Comparison of ENCODE assay signal across 1 cellular context in the genomic region with DNA sequence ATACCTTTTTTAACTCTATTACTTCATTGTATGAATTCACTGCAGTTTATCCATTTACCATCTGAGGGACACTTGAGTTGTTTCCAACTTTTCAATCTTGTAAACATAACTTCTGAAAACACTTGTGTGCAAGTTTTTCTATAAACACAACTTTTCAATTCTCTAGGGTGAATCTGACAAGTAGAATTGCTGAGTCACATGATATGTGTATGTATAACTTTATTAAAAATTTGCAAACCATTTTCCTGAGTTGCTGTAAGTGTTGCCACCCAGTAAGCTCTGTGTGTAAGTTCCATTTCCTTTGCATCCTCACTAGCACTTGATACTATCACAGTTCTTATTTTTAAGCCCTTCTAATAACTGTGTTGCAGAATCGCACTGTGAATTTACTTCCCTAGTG.
TF ChIP-seq lines count a peak whose summit lies in the region.

No MANE protein-coding gene starts in this region.

TF ChIP-seq in K562, 482 proteins besides CTCF, POLR2A, EP300 and RAD21 (continued from another document and continues in another):
- TF ChIP-seq, protein P1, sequence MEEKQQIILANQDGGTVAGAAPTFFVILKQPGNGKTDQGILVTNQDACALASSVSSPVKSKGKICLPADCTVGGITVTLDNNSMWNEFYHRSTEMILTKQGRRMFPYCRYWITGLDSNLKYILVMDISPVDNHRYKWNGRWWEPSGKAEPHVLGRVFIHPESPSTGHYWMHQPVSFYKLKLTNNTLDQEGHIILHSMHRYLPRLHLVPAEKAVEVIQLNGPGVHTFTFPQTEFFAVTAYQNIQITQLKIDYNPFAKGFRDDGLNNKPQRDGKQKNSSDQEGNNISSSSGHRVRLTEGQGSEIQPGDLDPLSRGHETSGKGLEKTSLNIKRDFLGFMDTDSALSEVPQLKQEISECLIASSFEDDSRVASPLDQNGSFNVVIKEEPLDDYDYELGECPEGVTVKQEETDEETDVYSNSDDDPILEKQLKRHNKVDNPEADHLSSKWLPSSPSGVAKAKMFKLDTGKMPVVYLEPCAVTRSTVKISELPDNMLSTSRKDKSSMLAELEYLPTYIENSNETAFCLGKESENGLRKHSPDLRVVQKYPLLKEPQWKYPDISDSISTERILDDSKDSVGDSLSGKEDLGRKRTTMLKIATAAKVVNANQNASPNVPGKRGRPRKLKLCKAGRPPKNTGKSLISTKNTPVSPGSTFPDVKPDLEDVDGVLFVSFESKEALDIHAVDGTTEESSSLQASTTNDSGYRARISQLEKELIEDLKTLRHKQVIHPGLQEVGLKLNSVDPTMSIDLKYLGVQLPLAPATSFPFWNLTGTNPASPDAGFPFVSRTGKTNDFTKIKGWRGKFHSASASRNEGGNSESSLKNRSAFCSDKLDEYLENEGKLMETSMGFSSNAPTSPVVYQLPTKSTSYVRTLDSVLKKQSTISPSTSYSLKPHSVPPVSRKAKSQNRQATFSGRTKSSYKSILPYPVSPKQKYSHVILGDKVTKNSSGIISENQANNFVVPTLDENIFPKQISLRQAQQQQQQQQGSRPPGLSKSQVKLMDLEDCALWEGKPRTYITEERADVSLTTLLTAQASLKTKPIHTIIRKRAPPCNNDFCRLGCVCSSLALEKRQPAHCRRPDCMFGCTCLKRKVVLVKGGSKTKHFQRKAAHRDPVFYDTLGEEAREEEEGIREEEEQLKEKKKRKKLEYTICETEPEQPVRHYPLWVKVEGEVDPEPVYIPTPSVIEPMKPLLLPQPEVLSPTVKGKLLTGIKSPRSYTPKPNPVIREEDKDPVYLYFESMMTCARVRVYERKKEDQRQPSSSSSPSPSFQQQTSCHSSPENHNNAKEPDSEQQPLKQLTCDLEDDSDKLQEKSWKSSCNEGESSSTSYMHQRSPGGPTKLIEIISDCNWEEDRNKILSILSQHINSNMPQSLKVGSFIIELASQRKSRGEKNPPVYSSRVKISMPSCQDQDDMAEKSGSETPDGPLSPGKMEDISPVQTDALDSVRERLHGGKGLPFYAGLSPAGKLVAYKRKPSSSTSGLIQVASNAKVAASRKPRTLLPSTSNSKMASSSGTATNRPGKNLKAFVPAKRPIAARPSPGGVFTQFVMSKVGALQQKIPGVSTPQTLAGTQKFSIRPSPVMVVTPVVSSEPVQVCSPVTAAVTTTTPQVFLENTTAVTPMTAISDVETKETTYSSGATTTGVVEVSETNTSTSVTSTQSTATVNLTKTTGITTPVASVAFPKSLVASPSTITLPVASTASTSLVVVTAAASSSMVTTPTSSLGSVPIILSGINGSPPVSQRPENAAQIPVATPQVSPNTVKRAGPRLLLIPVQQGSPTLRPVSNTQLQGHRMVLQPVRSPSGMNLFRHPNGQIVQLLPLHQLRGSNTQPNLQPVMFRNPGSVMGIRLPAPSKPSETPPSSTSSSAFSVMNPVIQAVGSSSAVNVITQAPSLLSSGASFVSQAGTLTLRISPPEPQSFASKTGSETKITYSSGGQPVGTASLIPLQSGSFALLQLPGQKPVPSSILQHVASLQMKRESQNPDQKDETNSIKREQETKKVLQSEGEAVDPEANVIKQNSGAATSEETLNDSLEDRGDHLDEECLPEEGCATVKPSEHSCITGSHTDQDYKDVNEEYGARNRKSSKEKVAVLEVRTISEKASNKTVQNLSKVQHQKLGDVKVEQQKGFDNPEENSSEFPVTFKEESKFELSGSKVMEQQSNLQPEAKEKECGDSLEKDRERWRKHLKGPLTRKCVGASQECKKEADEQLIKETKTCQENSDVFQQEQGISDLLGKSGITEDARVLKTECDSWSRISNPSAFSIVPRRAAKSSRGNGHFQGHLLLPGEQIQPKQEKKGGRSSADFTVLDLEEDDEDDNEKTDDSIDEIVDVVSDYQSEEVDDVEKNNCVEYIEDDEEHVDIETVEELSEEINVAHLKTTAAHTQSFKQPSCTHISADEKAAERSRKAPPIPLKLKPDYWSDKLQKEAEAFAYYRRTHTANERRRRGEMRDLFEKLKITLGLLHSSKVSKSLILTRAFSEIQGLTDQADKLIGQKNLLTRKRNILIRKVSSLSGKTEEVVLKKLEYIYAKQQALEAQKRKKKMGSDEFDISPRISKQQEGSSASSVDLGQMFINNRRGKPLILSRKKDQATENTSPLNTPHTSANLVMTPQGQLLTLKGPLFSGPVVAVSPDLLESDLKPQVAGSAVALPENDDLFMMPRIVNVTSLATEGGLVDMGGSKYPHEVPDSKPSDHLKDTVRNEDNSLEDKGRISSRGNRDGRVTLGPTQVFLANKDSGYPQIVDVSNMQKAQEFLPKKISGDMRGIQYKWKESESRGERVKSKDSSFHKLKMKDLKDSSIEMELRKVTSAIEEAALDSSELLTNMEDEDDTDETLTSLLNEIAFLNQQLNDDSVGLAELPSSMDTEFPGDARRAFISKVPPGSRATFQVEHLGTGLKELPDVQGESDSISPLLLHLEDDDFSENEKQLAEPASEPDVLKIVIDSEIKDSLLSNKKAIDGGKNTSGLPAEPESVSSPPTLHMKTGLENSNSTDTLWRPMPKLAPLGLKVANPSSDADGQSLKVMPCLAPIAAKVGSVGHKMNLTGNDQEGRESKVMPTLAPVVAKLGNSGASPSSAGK (IDR thresholded peaks at IDR 0.05) = no peak
- TF ChIP-seq ZNF239 (CRISPR knock-in tag; IDR thresholded peaks at IDR 0.05) (no peak), ZNF76 (CRISPR knock-in tag; IDR thresholded peaks at IDR 0.05; ENCODE audit: borderline replicate concordance) (no peak), RAD51 (IDR thresholded peaks at IDR 0.05; ENCODE audit: borderline replicate concordance, low read depth) (no peak), EP400 (IDR thresholded peaks at IDR 0.05) (no peak), CREB1 (IDR thresholded peaks at IDR 0.05) (no peak), CREB1 (CRISPR knock-in tag; IDR thresholded peaks at IDR 0.05) (no peak), MAFF (IDR thresholded peaks at IDR 0.05; ENCODE audit: low read length) (peak; percentile 5; the same call in 1 of the 2 replicates), THRAP3 (IDR thresholded peaks at IDR 0.05; ENCODE audit: borderline replicate concordance) (no peak), ZNF184 (CRISPR knock-in tag; IDR thresholded peaks at IDR 0.05) (no peak), ZNF785 (CRISPR knock-in tag; IDR thresholded peaks at IDR 0.05) (no peak)
- TF ChIP-seq, protein P2, sequence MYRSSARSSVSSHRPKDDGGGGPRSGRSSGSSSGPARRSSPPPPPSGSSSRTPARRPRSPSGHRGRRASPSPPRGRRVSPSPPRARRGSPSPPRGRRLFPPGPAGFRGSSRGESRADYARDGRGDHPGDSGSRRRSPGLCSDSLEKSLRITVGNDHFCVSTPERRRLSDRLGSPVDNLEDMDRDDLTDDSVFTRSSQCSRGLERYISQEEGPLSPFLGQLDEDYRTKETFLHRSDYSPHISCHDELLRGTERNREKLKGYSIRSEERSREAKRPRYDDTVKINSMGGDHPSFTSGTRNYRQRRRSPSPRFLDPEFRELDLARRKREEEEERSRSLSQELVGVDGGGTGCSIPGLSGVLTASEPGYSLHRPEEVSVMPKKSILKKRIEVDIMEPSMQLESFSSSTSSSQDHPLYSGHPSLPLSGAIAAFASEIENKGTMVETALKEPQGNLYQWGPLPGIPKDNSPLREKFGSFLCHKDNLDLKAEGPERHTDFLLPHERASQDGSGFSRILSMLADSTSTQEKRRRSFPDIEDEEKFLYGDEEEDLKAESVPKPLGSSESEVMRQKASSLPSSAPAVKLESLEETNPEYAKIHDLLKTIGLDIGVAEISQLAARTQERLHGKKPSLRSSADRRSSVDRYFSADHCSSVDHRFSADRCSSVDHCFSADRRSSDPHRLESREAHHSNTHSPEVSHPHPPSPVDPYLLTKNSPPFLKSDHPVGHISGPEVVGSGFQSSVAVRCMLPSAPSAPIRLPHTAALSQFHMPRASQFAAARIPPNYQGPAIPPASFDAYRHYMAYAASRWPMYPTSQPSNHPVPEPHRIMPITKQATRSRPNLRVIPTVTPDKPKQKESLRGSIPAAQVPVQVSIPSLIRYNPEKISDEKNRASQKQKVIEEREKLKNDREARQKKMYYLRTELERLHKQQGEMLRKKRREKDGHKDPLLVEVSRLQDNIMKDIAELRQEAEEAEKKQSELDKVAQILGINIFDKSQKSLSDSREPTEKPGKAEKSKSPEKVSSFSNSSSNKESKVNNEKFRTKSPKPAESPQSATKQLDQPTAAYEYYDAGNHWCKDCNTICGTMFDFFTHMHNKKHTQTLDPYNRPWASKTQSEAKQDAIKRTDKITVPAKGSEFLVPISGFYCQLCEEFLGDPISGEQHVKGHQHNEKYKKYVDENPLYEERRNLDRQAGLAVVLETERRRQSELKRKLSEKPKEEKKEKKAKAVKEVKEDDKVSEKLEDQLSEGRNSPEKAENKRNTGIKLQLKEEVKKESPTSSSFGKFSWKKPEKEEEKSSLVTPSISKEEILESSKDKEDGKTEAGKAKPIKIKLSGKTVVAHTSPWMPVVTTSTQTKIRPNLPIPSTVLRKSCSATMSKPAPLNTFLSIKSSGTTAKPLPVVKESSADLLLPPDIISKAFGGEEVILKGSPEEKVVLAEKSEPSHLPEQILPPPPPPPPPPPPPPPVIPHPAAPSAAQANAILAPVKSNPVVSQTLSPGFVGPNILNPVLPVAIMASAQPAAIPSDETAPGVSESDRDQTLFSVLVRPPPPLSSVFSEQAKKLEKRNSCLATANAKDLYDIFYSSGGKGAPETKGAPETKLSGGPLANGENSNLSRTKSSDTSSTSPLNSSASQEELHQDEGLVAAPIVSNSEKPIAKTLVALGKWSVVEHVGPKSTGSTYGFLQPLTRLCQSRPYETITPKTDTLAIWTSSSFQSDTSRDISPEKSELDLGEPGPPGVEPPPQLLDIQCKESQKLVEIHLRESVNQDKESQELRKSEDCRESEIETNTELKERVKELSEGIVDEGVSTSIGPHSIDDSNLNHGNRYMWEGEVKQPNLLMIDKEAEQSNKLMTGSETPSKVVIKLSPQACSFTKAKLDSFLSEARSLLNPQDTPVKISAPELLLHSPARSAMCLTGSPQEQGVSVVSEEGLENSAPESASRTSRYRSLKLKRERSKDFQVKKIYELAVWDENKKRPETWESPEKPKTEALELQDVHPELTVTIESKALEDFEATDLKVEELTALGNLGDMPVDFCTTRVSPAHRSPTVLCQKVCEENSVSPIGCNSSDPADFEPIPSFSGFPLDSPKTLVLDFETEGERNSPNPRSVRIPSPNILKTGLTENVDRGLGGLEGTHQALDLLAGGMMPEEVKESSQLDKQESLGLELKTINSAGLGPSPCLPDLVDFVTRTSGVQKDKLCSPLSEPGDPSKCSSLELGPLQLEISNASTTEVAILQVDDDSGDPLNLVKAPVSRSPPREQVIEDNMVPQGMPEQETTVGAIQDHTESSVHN (IDR thresholded peaks at IDR 0.05; ENCODE audit: borderline replicate concordance in 1 of 2, low read depth in 1 of 2) = no peak
- TF ChIP-seq, protein P3, sequence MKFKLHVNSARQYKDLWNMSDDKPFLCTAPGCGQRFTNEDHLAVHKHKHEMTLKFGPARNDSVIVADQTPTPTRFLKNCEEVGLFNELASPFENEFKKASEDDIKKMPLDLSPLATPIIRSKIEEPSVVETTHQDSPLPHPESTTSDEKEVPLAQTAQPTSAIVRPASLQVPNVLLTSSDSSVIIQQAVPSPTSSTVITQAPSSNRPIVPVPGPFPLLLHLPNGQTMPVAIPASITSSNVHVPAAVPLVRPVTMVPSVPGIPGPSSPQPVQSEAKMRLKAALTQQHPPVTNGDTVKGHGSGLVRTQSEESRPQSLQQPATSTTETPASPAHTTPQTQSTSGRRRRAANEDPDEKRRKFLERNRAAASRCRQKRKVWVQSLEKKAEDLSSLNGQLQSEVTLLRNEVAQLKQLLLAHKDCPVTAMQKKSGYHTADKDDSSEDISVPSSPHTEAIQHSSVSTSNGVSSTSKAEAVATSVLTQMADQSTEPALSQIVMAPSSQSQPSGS (CRISPR knock-in tag; IDR thresholded peaks at IDR 0.05) = no peak
- TF ChIP-seq, protein P4, sequence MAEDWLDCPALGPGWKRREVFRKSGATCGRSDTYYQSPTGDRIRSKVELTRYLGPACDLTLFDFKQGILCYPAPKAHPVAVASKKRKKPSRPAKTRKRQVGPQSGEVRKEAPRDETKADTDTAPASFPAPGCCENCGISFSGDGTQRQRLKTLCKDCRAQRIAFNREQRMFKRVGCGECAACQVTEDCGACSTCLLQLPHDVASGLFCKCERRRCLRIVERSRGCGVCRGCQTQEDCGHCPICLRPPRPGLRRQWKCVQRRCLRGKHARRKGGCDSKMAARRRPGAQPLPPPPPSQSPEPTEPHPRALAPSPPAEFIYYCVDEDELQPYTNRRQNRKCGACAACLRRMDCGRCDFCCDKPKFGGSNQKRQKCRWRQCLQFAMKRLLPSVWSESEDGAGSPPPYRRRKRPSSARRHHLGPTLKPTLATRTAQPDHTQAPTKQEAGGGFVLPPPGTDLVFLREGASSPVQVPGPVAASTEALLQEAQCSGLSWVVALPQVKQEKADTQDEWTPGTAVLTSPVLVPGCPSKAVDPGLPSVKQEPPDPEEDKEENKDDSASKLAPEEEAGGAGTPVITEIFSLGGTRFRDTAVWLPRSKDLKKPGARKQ (CRISPR knock-in tag; IDR thresholded peaks at IDR 0.05) = no peak
- TF ChIP-seq, protein P5, sequence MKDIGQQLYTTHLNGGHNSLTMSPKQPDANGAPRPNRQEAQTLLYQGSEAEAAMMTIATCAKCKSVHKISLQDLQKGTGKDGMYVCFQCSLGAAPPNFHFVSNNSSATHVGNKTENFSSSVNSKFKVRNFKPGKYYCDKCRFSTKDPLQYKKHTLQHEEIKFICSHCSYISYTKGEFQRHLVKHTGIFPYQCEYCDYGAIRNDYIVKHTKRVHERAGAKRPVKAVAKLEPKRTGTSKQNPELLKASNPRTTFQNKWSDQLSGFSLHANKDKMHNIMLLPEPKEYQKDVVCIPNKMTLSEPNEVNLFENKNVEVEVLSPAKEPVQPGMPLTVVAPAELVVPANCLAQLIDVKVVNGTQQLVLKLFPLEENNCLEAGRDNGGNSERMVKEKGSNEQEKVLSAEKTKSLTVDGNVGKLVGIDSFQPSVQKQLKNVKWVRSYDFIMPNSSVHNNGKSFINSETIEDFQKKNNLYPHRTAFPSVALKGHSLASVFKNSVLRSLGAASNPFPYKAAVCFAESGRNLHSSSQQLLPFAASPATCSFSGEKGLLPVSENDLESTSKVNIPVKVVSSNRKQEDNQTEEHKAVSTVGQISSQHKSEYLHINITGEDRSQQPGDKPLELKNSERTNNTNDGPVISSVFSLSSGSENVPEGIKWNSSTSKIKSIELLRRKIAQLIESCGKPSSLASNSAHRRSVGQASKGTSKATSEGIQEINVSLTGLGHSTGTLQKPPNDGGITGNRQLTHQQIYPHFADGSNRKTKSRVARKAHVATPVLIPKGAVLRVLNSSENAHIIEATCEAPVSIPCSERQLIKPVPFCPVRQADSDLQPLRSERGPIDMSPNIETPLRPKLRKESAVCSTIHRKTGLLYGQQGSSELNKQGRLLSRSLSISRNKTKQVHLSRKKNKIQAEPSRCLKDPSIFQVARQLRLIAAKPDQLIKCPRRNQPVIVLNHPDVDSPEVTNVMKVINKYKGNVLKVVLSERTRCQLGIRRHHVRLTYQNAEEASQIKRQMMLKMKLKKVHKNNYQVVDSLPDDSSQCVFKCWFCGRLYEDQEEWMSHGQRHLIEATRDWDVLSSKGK (CRISPR knock-in tag; IDR thresholded peaks at IDR 0.05) = no peak
- TF ChIP-seq, protein P6, sequence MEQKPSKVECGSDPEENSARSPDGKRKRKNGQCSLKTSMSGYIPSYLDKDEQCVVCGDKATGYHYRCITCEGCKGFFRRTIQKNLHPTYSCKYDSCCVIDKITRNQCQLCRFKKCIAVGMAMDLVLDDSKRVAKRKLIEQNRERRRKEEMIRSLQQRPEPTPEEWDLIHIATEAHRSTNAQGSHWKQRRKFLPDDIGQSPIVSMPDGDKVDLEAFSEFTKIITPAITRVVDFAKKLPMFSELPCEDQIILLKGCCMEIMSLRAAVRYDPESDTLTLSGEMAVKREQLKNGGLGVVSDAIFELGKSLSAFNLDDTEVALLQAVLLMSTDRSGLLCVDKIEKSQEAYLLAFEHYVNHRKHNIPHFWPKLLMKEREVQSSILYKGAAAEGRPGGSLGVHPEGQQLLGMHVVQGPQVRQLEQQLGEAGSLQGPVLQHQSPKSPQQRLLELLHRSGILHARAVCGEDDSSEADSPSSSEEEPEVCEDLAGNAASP (IDR thresholded peaks at IDR 0.05) = no peak
- TF ChIP-seq, protein P7, sequence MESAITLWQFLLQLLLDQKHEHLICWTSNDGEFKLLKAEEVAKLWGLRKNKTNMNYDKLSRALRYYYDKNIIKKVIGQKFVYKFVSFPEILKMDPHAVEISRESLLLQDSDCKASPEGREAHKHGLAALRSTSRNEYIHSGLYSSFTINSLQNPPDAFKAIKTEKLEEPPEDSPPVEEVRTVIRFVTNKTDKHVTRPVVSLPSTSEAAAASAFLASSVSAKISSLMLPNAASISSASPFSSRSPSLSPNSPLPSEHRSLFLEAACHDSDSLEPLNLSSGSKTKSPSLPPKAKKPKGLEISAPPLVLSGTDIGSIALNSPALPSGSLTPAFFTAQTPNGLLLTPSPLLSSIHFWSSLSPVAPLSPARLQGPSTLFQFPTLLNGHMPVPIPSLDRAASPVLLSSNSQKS (CRISPR knock-in tag; IDR thresholded peaks at IDR 0.05) = no peak
